In genomic region chr5:76312783-76313182, GRCh38 we compare ENCODE assay signal across 24 cellular contexts.
A peak's percentile ranks its signal among the peaks of the same experiment; 100 is the strongest.
DNase-seq lines count a peak whose midpoint lies in the region; ATAC-seq and TF ChIP-seq lines count a peak whose summit lies in the region.
"Had no signal": no experiment of that assay in that cellular context is flagged by ENCODE, and none has a peak within 500 bp of the region (broad histone marks: within the 10 kb centered on the region; RNA-seq: fewer than 3 reads in every experiment).

No MANE protein-coding gene starts in this region.

- no peaks in the 10 kb centered on the region for H3K4me1 ChIP-seq in right cardiac atrium (ENCODE audit: control insufficient read depth, insufficient read depth, low read length)
- H3K4me1 ChIP-seq: A549, BE2C, HAP-1 had no signal

- no peak overlapping the region for H3K4me3 Mint-ChIP-seq in neural crest cell
- H3K4me3 Mint-ChIP-seq: CD14-positive monocyte; CD4-positive, alpha-beta T cell; CD8-positive, alpha-beta memory T cell; HFFc6 had no signal

- H3K9me3 Mint-ChIP-seq in neural crest cell: no peaks in the 10 kb centered on the region
- H3K9me3 Mint-ChIP-seq: CD4-positive, alpha-beta T cell; CD8-positive, alpha-beta memory T cell had no signal

- H3K4me3 ChIP-seq in right cardiac atrium (ENCODE audit: low read length): no peak overlapping the region
- H3K4me3 ChIP-seq: A549; BLaER1 treated with 17β-estradiol and CSF1 and Interleukin-3, amounts not matched to agents 10 nM and 100 nM; GM12878; HAP-1 had no signal

- no peaks in the 10 kb centered on the region for H3K27me3 ChIP-seq in right cardiac atrium (ENCODE audit: control insufficient read depth, insufficient read depth)
- H3K27me3 ChIP-seq: BE2C; BLaER1 treated with 17β-estradiol and CSF1 and Interleukin-3, amounts not matched to agents 10 nM and 100 nM had no signal

- H3K4me1 Mint-ChIP-seq in neural crest cell: peaks cover 6% of the 10 kb centered on the region

- H3K27ac Mint-ChIP-seq in neural crest cell (ENCODE audit: unreplicated experiment): peak overlapping the region; percentile 78
- H3K27ac Mint-ChIP-seq: CD4-positive, alpha-beta T cell; CD8-positive, alpha-beta memory T cell; HFFc6 had no signal

- DNase-seq in left ventricle myocardium superior: no peak
- no peak for DNase-seq in right cardiac atrium
- no peak for DNase-seq in neural crest cell (ENCODE audit: low read depth, low spot score)
- no peak for DNase-seq in sciatic nerve (ENCODE audit: low spot score)
- no peak for DNase-seq in activated CD4-positive, alpha-beta T cell treated with anti-CD3 and anti-CD28 coated beads, Interleukin-2, amount 50 U/mL, for 4 hours
- no peak for DNase-seq in effector CD8-positive, alpha-beta T cell (lab: John Stamatoyannopoulos, UW)
- DNase-seq: 8988T; ACHN; AML-193; BE2C; CD4-positive, alpha-beta T cell; CD8-positive, alpha-beta memory T cell; DMS 273 treated with DMSO at 0.1 percent for 48 hours; DMS79; EL; GDM1; GOT3; HFFc6 had no signal

- H3K27ac ChIP-seq in right cardiac atrium (ENCODE audit: low read length): no peak overlapping the region
- H3K27ac ChIP-seq: A549; BLaER1 treated with 17β-estradiol and CSF1 and Interleukin-3, amounts not matched to agents 10 nM and 100 nM had no signal

- ATAC-seq in left ventricle myocardium superior (peak; percentile 29), right cardiac atrium (no peak), sciatic nerve (peak; percentile 82), HG02852 (IDR thresholded peaks at IDR 0.05; ENCODE audit: unreplicated experiment) (no peak)
- ATAC-seq: A549, GM12878 had no signal

- intact Hi-C loops in left ventricle myocardium superior (cut with micrococcal nuclease): no loop called here
- intact Hi-C loops in right cardiac atrium (cut with DNase I): no loop called here
- intact Hi-C loops in sciatic nerve (cut with DNase I): no loop called here

- no peak for TF ChIP-seq CTCF in neural crest cell (conservative IDR thresholded peaks at IDR 0.05)

- H3K36me3 Mint-ChIP-seq in neural crest cell (ENCODE audit: low read depth): no peaks in the 10 kb centered on the region

- no peaks in the 10 kb centered on the region for H3K9me3 ChIP-seq in right cardiac atrium (ENCODE audit: control insufficient read depth, low read length)
- H3K9me3 ChIP-seq: A549; BE2C; BLaER1 treated with 17β-estradiol and CSF1 and Interleukin-3, amounts not matched to agents 10 nM and 100 nM; HAP-1 had no signal

- H3K27me3 Mint-ChIP-seq in neural crest cell (ENCODE audit: low read depth): no peaks in the 10 kb centered on the region
- H3K27me3 Mint-ChIP-seq: CD4-positive, alpha-beta T cell; CD8-positive, alpha-beta memory T cell had no signal

- WGBS in right cardiac atrium: 84% methylated on average over 4 of the region's 4 CpGs

Comparison
In these comparisons a context has a peak if more than half of its experiments do, and no peak if none do; other contexts are left out.
1. ATAC-seq: peak in left ventricle myocardium superior (single experiment) and sciatic nerve (single experiment); none in right cardiac atrium (0 of 2) and HG02852 (single experiment).